6 cellular contexts compared by ENCODE assay signal in genomic region chr6:20773822-20774221, GRCh38.
"Had no signal": no experiment of that assay in that cellular context is flagged by ENCODE, and none has a peak within 500 bp of the region (broad histone marks: within the 10 kb centered on the region; RNA-seq: fewer than 3 reads in every experiment).

No MANE protein-coding gene starts in this region.

- H3K27ac ChIP-seq: HL-60 had no signal

- H3K4me2 ChIP-seq: GM23338 had no signal

- H2AFZ ChIP-seq: GM23338 had no signal

- ATAC-seq: GM23338, K562 had no signal

- H3K4me3 ChIP-seq: GM23338, K562 had no signal

- DNase-seq: H9, HCEC 1CT, IMR-90 had no signal
